In genomic region chr10:115980470-115980869, GRCh38 we compare ENCODE assay signal across 19 cellular contexts.
"Had no signal": no experiment of that assay in that cellular context is flagged by ENCODE, and none has a peak within 500 bp of the region (broad histone marks: within the 10 kb centered on the region; RNA-seq: fewer than 3 reads in every experiment).

No MANE protein-coding gene starts in this region.

- H3K27ac Mint-ChIP-seq: activated CD4-positive, alpha-beta memory T cell treated with anti-CD3 and anti-CD28 coated beads for 36 hours; activated CD4-positive, alpha-beta T cell treated with anti-CD3 and anti-CD28 coated beads for 36 hours; activated naive CD4-positive, alpha-beta T cell treated with anti-CD3 and anti-CD28 coated beads for 36 hours; activated T-helper 17 cell treated with anti-CD3 and anti-CD28 coated beads, Interleukin-2, amount 50 U/mL, for 72 hours; naive thymus-derived CD8-positive, alpha-beta T cell; WTC11 had no signal

- H3K79me2 ChIP-seq: parathyroid adenoma had no signal

- H3K27ac ChIP-seq: dorsolateral prefrontal cortex, neutrophil, parathyroid adenoma, vagina had no signal

- H3K27me3 ChIP-seq: neutrophil, tibial nerve, vagina had no signal

- H3K36me3 Mint-ChIP-seq: activated CD4-positive, alpha-beta memory T cell treated with anti-CD3 and anti-CD28 coated beads for 36 hours; brain; naive thymus-derived CD8-positive, alpha-beta T cell; WTC11 had no signal

- H2AFZ ChIP-seq: parathyroid adenoma had no signal

- H3K4me1 ChIP-seq: parathyroid adenoma, vagina had no signal

- H3K9me3 ChIP-seq: neutrophil, vagina had no signal

- DNase-seq: activated CD4-positive, alpha-beta memory T cell treated with anti-CD3 and anti-CD28 coated beads for 36 hours; activated CD4-positive, alpha-beta T cell treated with anti-CD3 and anti-CD28 coated beads for 36 hours; activated naive CD4-positive, alpha-beta T cell treated with anti-CD3 and anti-CD28 coated beads for 36 hours; anterior cingulate cortex; central memory CD4-positive, alpha-beta T cell; dorsolateral prefrontal cortex; kidney glomerular epithelial cell; mesendoderm; naive thymus-derived CD8-positive, alpha-beta T cell; stimulated activated CD4-positive, alpha-beta T cell treated with anti-CD3 and anti-CD28 coated beads, Interleukin-12 subunit alpha, Interleukin-12 subunit beta, amount 100 ng/mL, for 4 hours; stimulated activated CD4-positive, alpha-beta T cell treated with anti-CD3 and anti-CD28 coated beads, Interleukin-1b, Interleukin-23, amount 100 ng/mL, for 48 hours; stimulated activated naive CD4-positive, alpha-beta T cell treated with Interleukin-2 at 50 U/mL for 16 hours had no signal

- H3K27me3 Mint-ChIP-seq: activated CD4-positive, alpha-beta memory T cell treated with anti-CD3 and anti-CD28 coated beads for 36 hours; activated T-helper 17 cell treated with anti-CD3 and anti-CD28 coated beads, Interleukin-2, amount 50 U/mL, for 72 hours had no signal

- H3K4me1 Mint-ChIP-seq: activated CD4-positive, alpha-beta T cell treated with anti-CD3 and anti-CD28 coated beads for 36 hours; activated T-helper 17 cell treated with anti-CD3 and anti-CD28 coated beads, Interleukin-2, amount 50 U/mL, for 72 hours; naive thymus-derived CD8-positive, alpha-beta T cell had no signal

- H3K4me3 ChIP-seq: vagina had no signal

- H3K4me3 Mint-ChIP-seq: activated CD4-positive, alpha-beta memory T cell treated with anti-CD3 and anti-CD28 coated beads for 36 hours; activated CD4-positive, alpha-beta T cell treated with anti-CD3 and anti-CD28 coated beads for 36 hours; activated naive CD4-positive, alpha-beta T cell treated with anti-CD3 and anti-CD28 coated beads for 36 hours; activated T-helper 17 cell treated with anti-CD3 and anti-CD28 coated beads, Interleukin-2, amount 50 U/mL, for 72 hours; naive thymus-derived CD8-positive, alpha-beta T cell; WTC11 had no signal

- H3K36me3 ChIP-seq: neutrophil, tibial nerve, vagina had no signal
